In the genomic region with DNA sequence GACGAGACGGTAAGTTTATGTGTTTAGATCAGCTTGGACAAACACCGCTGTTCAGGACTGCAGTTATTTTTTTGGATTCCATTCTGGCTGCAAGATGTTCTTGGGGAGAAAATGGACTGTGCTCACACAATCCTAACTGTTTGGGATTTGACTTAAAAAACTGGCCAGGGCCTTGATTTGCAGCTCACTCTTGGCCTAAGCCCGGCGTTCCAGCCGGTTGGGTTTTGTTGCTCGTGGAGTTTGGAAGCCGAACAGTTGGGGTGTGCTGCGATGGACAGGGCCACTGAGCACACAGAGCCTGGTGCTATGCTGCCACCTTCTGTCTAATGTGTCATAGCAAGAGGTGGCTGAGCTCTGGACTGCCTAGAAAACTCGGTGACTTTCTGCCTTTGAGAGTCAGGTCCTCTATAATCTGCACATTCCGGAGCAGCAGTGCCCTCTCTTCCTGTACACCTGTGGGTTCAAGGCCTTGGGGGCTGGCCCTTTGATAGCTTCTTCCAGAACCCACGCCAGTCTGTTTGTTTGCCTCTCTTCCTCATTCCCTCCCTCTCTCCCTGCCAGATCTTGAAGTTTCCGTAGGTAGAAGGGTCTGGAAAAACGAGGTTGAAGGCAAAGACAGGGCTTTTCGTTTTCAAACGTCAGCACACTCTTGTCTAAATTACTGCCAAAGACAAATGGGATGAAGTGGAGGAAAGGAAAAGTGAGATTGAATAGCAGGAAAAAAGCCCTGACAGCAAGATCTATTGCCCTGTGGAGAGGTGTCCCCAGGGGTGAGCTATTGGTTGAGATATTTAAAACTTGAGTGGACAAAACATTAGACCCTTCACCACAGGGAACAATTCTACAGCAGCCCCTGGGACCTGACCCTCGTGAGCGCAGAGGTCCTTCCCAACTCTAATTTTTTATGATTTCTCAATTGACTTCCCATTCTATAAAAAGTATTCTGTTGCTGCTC, we compare ENCODE assay signal across 8 cellular contexts.
DNase-seq lines count a peak whose midpoint lies in the region; ATAC-seq and TF ChIP-seq lines count a peak whose summit lies in the region.

No MANE protein-coding gene starts in this region.

- no peaks in the 10 kb centered on the region for H3K79me2 ChIP-seq in OCI-LY1 (ENCODE audit: insufficient read depth, low read length)

- H3K36me3 Mint-ChIP-seq in CD4-positive, alpha-beta memory T cell, result no peaks in the 10 kb centered on the region
- H3K36me3 Mint-ChIP-seq in nephron progenitor cell (ENCODE audit: low read depth), result no peaks in the 10 kb centered on the region

- peak overlapping the region in 2 of 7 donors; percentile 35 to 68 for H3K27ac Mint-ChIP-seq in CD4-positive, alpha-beta memory T cell
- no peak overlapping the region for H3K27ac Mint-ChIP-seq in nephron progenitor cell
- no peak overlapping the region for H3K27ac Mint-ChIP-seq in stimulated activated naive CD8-positive, alpha-beta T cell treated with anti-CD3 and anti-CD28 coated beads, Interleukin-15, amount 100 ng/mL, for 72 hours

- no peak overlapping the region for H2AFZ ChIP-seq in OCI-LY1 (ENCODE audit: low read length)

- H3K9me3 Mint-ChIP-seq in CD4-positive, alpha-beta memory T cell, result peaks cover 0 to 1% (median 0%) of the 10 kb centered on the region in 8 donors
- H3K9me3 Mint-ChIP-seq in nephron progenitor cell, result no peaks in the 10 kb centered on the region
- H3K9me3 Mint-ChIP-seq in stimulated activated naive CD8-positive, alpha-beta T cell treated with anti-CD3 and anti-CD28 coated beads, Interleukin-15, amount 100 ng/mL, for 72 hours, result no peaks in the 10 kb centered on the region

- H3K27ac ChIP-seq in CD4-positive, alpha-beta memory T cell (ENCODE audit: low read depth, low read length), result no peak overlapping the region
- H3K27ac ChIP-seq in HL-60 (replicated peaks) (no peak overlapping the region), OCI-LY1 (ENCODE audit: low read depth, low read length, poor library complexity, severe bottlenecking) (no peak overlapping the region)

- H3K36me3 ChIP-seq in CD4-positive, alpha-beta memory T cell (ENCODE audit: insufficient read depth, low read length), result no peaks in the 10 kb centered on the region
- H3K36me3 ChIP-seq in OCI-LY1 (ENCODE audit: insufficient read depth, low read length), result no peaks in the 10 kb centered on the region

- H3K9me3 ChIP-seq in CD4-positive, alpha-beta memory T cell (ENCODE audit: control insufficient read depth in 1 of 2, low read length in 2 of 2), result no peaks in the 10 kb centered on the region
- no peaks in the 10 kb centered on the region for H3K9me3 ChIP-seq in OCI-LY1 (ENCODE audit: low read length)

- no peaks in the 10 kb centered on the region for H3K27me3 ChIP-seq in CD4-positive, alpha-beta memory T cell (ENCODE audit: insufficient read depth, low read length)
- H3K27me3 ChIP-seq in HL-60 (ENCODE audit: insufficient read depth, poor library complexity, severe bottlenecking) (peaks cover 15% of the 10 kb centered on the region), OCI-LY1 (ENCODE audit: insufficient read depth, low read length) (0 out of 2 replicates have a peak, but pooled peaks cover 5% of the 10 kb centered on the region)

- H3K4me3 Mint-ChIP-seq in CD4-positive, alpha-beta memory T cell, result peak overlapping the region in 7 of 8 donors; percentile 17 to 77 (median 54)
- H3K4me3 Mint-ChIP-seq in nephron progenitor cell, result peak overlapping the region; percentile 0
- H3K4me3 Mint-ChIP-seq in stimulated activated naive CD8-positive, alpha-beta T cell treated with anti-CD3 and anti-CD28 coated beads, Interleukin-15, amount 100 ng/mL, for 72 hours, result no peak overlapping the region

- peak; percentile 83 for TF ChIP-seq CTCF in HL-60 (IDR thresholded peaks at IDR 0.05; ENCODE audit: insufficient read depth, low read length)
- peak; percentile 74; the same call in 1 of the 2 replicates for TF ChIP-seq CTCF in OCI-LY1 (IDR thresholded peaks at IDR 0.05; ENCODE audit: low read length)
- peak; percentile 82 for TF ChIP-seq CTCF in nephron progenitor cell (IDR thresholded peaks at IDR 0.05)

- H3K4me2 ChIP-seq in OCI-LY1 (ENCODE audit: low read length), result no peak overlapping the region

- H3F3A ChIP-seq in OCI-LY1 (ENCODE audit: insufficient read depth, low read length), result no peaks in the 10 kb centered on the region

- no peak overlapping the region for H3K4me3 ChIP-seq in CD4-positive, alpha-beta memory T cell (ENCODE audit: low read length in 2 of 2)
- no peak overlapping the region for H3K4me3 ChIP-seq in HL-60 (replicated peaks; ENCODE audit: insufficient read depth, low read length)
- no peak overlapping the region for H3K4me3 ChIP-seq in OCI-LY1 (ENCODE audit: low read depth, low read length, poor library complexity, severe bottlenecking)

- CTCF ChIA-PET in CD4-positive, alpha-beta memory T cell (lab: Charles Lee; ENCODE audit: partially characterized antibody), result interaction anchor here (0.5 to 4.9 kb wide), 21 partner anchors 9 to 916 kb away, joined by 3 to 50 read pairs (median 3); no protein-coding TSS in a partner anchor

- ATAC-seq in GM19397 (IDR thresholded peaks at IDR 0.05; ENCODE audit: unreplicated experiment), result peak; percentile 81
- peak; percentile 94 for ATAC-seq in stimulated activated naive CD8-positive, alpha-beta T cell treated with anti-CD3 and anti-CD28 coated beads, Interleukin-15, amount 100 ng/mL, for 72 hours

- peak; percentile 49 to 61 (median 57) for DNase-seq in CD4-positive, alpha-beta memory T cell
- DNase-seq in HL-60 (ENCODE audit: low read depth in 1 of 2, low spot score in 1 of 2), result peak; percentile 13 to 60
- DNase-seq in activated T-cell treated with anti-CD3 and anti-CD28 coated beads, Interleukin-2, amount 50 U/mL, for 1 hour, result peak; percentile 49
- peak; percentile 90 for DNase-seq in fibroblast of gingiva (ENCODE audit: low read depth)
- peak; percentile 77 for DNase-seq in nephron progenitor cell
- peak; percentile 41 to 57 for DNase-seq in stimulated activated naive CD8-positive, alpha-beta T cell treated with anti-CD3 and anti-CD28 coated beads, Interleukin-15, amount 100 ng/mL, for 72 hours

- peaks cover 16 to 29% (median 22%) of the 10 kb centered on the region in 4 donors for H3K4me1 Mint-ChIP-seq in CD4-positive, alpha-beta memory T cell
- peaks cover 60% of the 10 kb centered on the region for H3K4me1 Mint-ChIP-seq in nephron progenitor cell
- peaks cover 32% of the 10 kb centered on the region for H3K4me1 Mint-ChIP-seq in stimulated activated naive CD8-positive, alpha-beta T cell treated with anti-CD3 and anti-CD28 coated beads, Interleukin-15, amount 100 ng/mL, for 72 hours

- POLR2A ChIA-PET in CD4-positive, alpha-beta memory T cell (lab: Charles Lee; ENCODE audit: partially characterized antibody), result interaction anchor here (0.8 kb wide), 1 partner anchor 435 kb away, joined by 3 read pairs; a partner anchor contains a TSS

- H3K9me2 ChIP-seq in OCI-LY1 (ENCODE audit: low read depth, low read length), result no peaks in the 10 kb centered on the region

- no peak overlapping the region for H3K9ac ChIP-seq in OCI-LY1 (ENCODE audit: low read length)

- no peaks in the 10 kb centered on the region for H4K20me1 ChIP-seq in OCI-LY1 (ENCODE audit: insufficient read depth, low read length)

- peaks cover 11% of the 10 kb centered on the region for H3K4me1 ChIP-seq in CD4-positive, alpha-beta memory T cell (ENCODE audit: insufficient read depth, low read length)
- H3K4me1 ChIP-seq in OCI-LY1 (ENCODE audit: insufficient read depth, low read length, severe bottlenecking), result peaks cover 7% of the 10 kb centered on the region

- intact Hi-C loops in CD4-positive, alpha-beta memory T cell (cut with micrococcal nuclease), result loop anchor here (1.0 to 10.0 kb wide), 2 partner anchors 820 to 913 kb away; no protein-coding TSS in a partner anchor

- peaks cover 3 to 5% of the 10 kb centered on the region in 2 donors for H3K27me3 Mint-ChIP-seq in CD4-positive, alpha-beta memory T cell
- H3K27me3 Mint-ChIP-seq in nephron progenitor cell (ENCODE audit: low read depth, poor library complexity), result peaks cover 12% of the 10 kb centered on the region
- H3K27me3 Mint-ChIP-seq in stimulated activated naive CD8-positive, alpha-beta T cell treated with anti-CD3 and anti-CD28 coated beads, Interleukin-15, amount 100 ng/mL, for 72 hours, result peaks cover 21% of the 10 kb centered on the region

Comparison
In these comparisons a context has a peak if more than half of its experiments do, and no peak if none do; other contexts are left out.
1. DNase-seq: peak in every context shown above with its lines; median percentile 90 in fibroblast of gingiva; 77 in nephron progenitor cell; 57 in CD4-positive, alpha-beta memory T cell; 49 in activated T-cell treated with anti-CD3 and anti-CD28 coated beads, Interleukin-2, amount 50 U/mL, for 1 hour; 49 in stimulated activated naive CD8-positive, alpha-beta T cell treated with anti-CD3 and anti-CD28 coated beads, Interleukin-15, amount 100 ng/mL, for 72 hours; 36 in HL-60.
2. H3K4me3 Mint-ChIP-seq: peak in CD4-positive, alpha-beta memory T cell (7 of 8) and nephron progenitor cell (single experiment); none in stimulated activated naive CD8-positive, alpha-beta T cell treated with anti-CD3 and anti-CD28 coated beads, Interleukin-15, amount 100 ng/mL, for 72 hours (0 of 2).
3. Peak in every context shown above with its lines, with median percentiles within 50 percentile points of each other: CTCF ChIP-seq.